1 cellular context compared by ENCODE assay signal in genomic region chr5:178204205-178205009, GRCh38.
TF ChIP-seq lines count a peak whose summit lies in the region.

Gene HNRNPAB, plus strand, starts transcription at chr5:178204533. Its CDS starts 305 bp downstream, at chr5:178204838.

TF ChIP-seq in K562, 482 proteins besides CTCF, POLR2A, EP300 and RAD21 (continued from another document and continues in another):
- TF ChIP-seq TARDBP (IDR thresholded peaks at IDR 0.05) (no peak), ZBTB8A (IDR thresholded peaks at IDR 0.05; ENCODE audit: partially characterized antibody) (no peak), FOXK2 (conservative IDR thresholded peaks at IDR 0.05 in 1 of 2, IDR thresholded peaks at IDR 0.05 in 1 of 2; ENCODE audit: low read depth in 2 of 2) (peak; percentile 16 to 62; a peak in 3 of 4 replicates), L3MBTL2 (IDR thresholded peaks at IDR 0.05) (peak; percentile 84), MNT (conservative IDR thresholded peaks at IDR 0.05) (peak; percentile 88 to 97), MYC (IDR thresholded peaks at IDR 0.05; ENCODE audit: low read depth, low read length) (peak; percentile 99), MYC (CRISPR knock-in tag; IDR thresholded peaks at IDR 0.05; ENCODE audit: borderline replicate concordance, low read depth) (peak; percentile 91; the same call in 1 of the 2 replicates), RCOR1 (IDR thresholded peaks at IDR 0.05; ENCODE audit: borderline replicate concordance in 1 of 2, low read depth in 2 of 2, low read length in 2 of 2) (no peak), MED1 (CRISPR knock-in tag; IDR thresholded peaks at IDR 0.05; ENCODE audit: borderline replicate concordance) (no peak), TSC22D4 (tag; IDR thresholded peaks at IDR 0.05) (no peak), GABPB2 (CRISPR knock-in tag; conservative IDR thresholded peaks at IDR 0.05) (no peak), ZNF232 (CRISPR knock-in tag; IDR thresholded peaks at IDR 0.05) (peak; percentile 47; the same call in 1 of the 2 replicates), ZNF609 (CRISPR knock-in tag; IDR thresholded peaks at IDR 0.05; ENCODE audit: borderline replicate concordance) (peak; percentile 89), REST (CRISPR knock-in tag; IDR thresholded peaks at IDR 0.05; ENCODE audit: low read depth) (peak; percentile 58; the same call in 1 of the 2 replicates), HOXB6 (CRISPR knock-in tag; IDR thresholded peaks at IDR 0.05; ENCODE audit: borderline replicate concordance) (no peak), ZZZ3 (IDR thresholded peaks at IDR 0.05) (no peak), ELK3 (CRISPR knock-in tag; IDR thresholded peaks at IDR 0.05) (no peak), HINFP (tag; conservative IDR thresholded peaks at IDR 0.05; ENCODE audit: low read depth) (no peak), BCL6 (CRISPR knock-in tag; IDR thresholded peaks at IDR 0.05) (no peak), EGR1 (conservative IDR thresholded peaks at IDR 0.05) (no peak), SNAPC5 (CRISPR knock-in tag; IDR thresholded peaks at IDR 0.05) (no peak), ZNF511 (CRISPR knock-in tag; IDR thresholded peaks at IDR 0.05) (peak; percentile 70; the same call in 1 of the 2 replicates), E4F1 (CRISPR knock-in tag; IDR thresholded peaks at IDR 0.05; ENCODE audit: borderline replicate concordance) (no peak), MECOM (CRISPR knock-in tag; IDR thresholded peaks at IDR 0.05) (no peak), KAT8 (IDR thresholded peaks at IDR 0.05; ENCODE audit: low read depth) (no peak), MLX (CRISPR knock-in tag; conservative IDR thresholded peaks at IDR 0.05) (0 out of 4 replicates have a peak, but pooled peaks of 1 of the 2 experiments have one; percentile 35), LCOR (CRISPR knock-in tag; IDR thresholded peaks at IDR 0.05) (peak; percentile 46), STAT5A (IDR thresholded peaks at IDR 0.05; ENCODE audit: borderline replicate concordance, low read length) (no peak), DEAF1 (CRISPR knock-in tag; IDR thresholded peaks at IDR 0.05) (peak; percentile 34; the same call in 1 of the 2 replicates), TAL1 (IDR thresholded peaks at IDR 0.05) (no peak), RBBP5 (IDR thresholded peaks at IDR 0.05; ENCODE audit: borderline replicate concordance, insufficient read depth, low read length, poor library complexity, severe bottlenecking) (peak; percentile 83), ARID1B (IDR thresholded peaks at IDR 0.05) (0 out of 2 replicates have a peak, but pooled peaks have one; percentile 5), ZFX (CRISPR knock-in tag; IDR thresholded peaks at IDR 0.05) (peak; percentile 81), DDX20 (tag; IDR thresholded peaks at IDR 0.05; ENCODE audit: low read depth) (no peak), FUS (optimal IDR thresholded peaks at IDR 0.05; ENCODE audit: low read depth, low read length) (peak; percentile 69), SETDB1 (IDR thresholded peaks at IDR 0.05; ENCODE audit: low read length) (no peak), ZNF518B (CRISPR knock-in tag; IDR thresholded peaks at IDR 0.05) (no peak)
